8 cellular contexts compared by ENCODE assay signal in the genomic region with DNA sequence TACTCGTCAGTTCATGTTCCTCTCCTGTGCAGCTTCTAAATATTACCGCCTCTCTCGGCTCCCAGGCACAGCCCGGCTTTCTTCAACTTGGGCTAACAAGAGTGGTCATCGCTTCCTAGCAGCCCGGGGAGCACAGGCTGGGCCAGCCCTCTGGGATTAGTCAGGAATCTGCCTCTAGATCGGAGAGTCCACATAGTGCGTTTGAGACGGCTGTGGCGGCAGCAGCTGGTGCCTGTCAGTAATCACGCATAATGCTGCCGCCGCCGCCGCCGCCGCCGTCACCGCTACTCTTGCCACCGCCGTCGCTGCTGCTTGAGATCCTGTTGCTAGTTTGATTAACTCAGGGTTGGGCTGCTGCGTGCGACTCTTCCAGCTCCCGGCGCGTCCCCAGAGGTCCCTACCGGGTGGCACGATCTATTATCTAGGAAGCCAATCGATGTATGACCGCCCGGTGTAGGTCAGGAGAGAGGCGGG. TPM values are rescaled to one million over a fixed set of nuclear protein-coding genes. Genes with fewer than 3 reads are reported as not detected.
DNase-seq lines count a peak whose midpoint lies in the region; FAIRE-seq and TF ChIP-seq lines count a peak whose summit lies in the region.

A gene (minus strand): TSS at position 230 of the 474 bp plus-strand sequence. CDS start 233 bp downstream, outside the sequence.

- peak; percentile 36 for DNase-seq in AG20443 (ENCODE audit: low spot score)
- DNase-seq in NCI-H146 treated with DMSO at 0.1 percent for 48 hours (lab: John Stamatoyannopoulos, UW; ENCODE audit: unreplicated experiment), result peak; percentile 3
- DNase-seq in adipocyte (ENCODE audit: low read depth), result peak; percentile 7
- peak; percentile 77 for DNase-seq in kidney
- DNase-seq in GOT3 (lab: John Stamatoyannopoulos, UW), result no peak
- DNase-seq in OCI-LY7 (ENCODE audit: low spot score), result no peak
- no peak for DNase-seq in pons (ENCODE audit: low spot score)

- no peaks in the 10 kb centered on the region for H4K20me1 ChIP-seq in OCI-LY7 (ENCODE audit: insufficient read depth, low read length)

- intact Hi-C loops in kidney (cut with DNase I) (no loop called here), OCI-LY7 (cut with micrococcal nuclease; ENCODE audit: unreplicated experiment) (no loop called here)

- H3K4me1 ChIP-seq in adipocyte (ENCODE audit: control insufficient read depth, insufficient read depth, low read length) (peaks cover 9% of the 10 kb centered on the region), kidney (ENCODE audit: control insufficient read depth in 1 of 2, insufficient read depth in 1 of 2, low read depth in 1 of 2, low read length in 2 of 2) (no peaks in the 10 kb centered on the region), subcutaneous abdominal adipose tissue (ENCODE audit: control insufficient read depth in 5 of 5, insufficient read depth in 5 of 5, low read length in 5 of 5) (peaks cover 0 to 24% (median 20%) of the 10 kb centered on the region in 5 donors), OCI-LY7 (ENCODE audit: insufficient read depth, low read length, poor library complexity, severe bottlenecking) (no peaks in the 10 kb centered on the region)

- no peak within 1 kb of the TSS for H2AFZ ChIP-seq in OCI-LY7 (ENCODE audit: low read length)

- POLR2A ChIA-PET in OCI-LY7 (lab: Charles Lee), result no interaction called here

- TF ChIP-seq CTCF in kidney (IDR thresholded peaks at IDR 0.05; ENCODE audit: borderline replicate concordance, extremely low read depth, insufficient read depth) (no peak), OCI-LY7 (conservative IDR thresholded peaks at IDR 0.05; ENCODE audit: low read length) (no peak)

- FAIRE-seq in kidney (lab: Jason Lieb, UNC), result no peak

- CTCF ChIA-PET in OCI-LY7 (lab: Charles Lee; ENCODE audit: unreplicated experiment), result no interaction called here

- H3K27me3 ChIP-seq in adipocyte (replicated peaks; ENCODE audit: control insufficient read depth, insufficient read depth, low read length) (peaks cover 67% of the 10 kb centered on the region), subcutaneous abdominal adipose tissue (ENCODE audit: control insufficient read depth in 5 of 5, insufficient read depth in 4 of 5, low read length in 5 of 5) (peaks cover 0 to 8% (median 6%) of the 10 kb centered on the region in 5 donors)

- no peaks in the 10 kb centered on the region for H3K9me3 ChIP-seq in adipocyte (ENCODE audit: control insufficient read depth, low read length)
- no peaks in the 10 kb centered on the region for H3K9me3 ChIP-seq in kidney (ENCODE audit: control insufficient read depth in 1 of 2, low read length in 2 of 2)
- H3K9me3 ChIP-seq in subcutaneous abdominal adipose tissue (ENCODE audit: control insufficient read depth in 5 of 5, low read length in 5 of 5), result no peaks in the 10 kb centered on the region
- no peaks in the 10 kb centered on the region for H3K9me3 ChIP-seq in OCI-LY7 (ENCODE audit: low read length)

- BruUV-seq in OCI-LY7 (replicated peaks; lab: Mats Ljungman, UMichigan), result no TSS peak

- no peaks in the 10 kb centered on the region for H3K9me2 ChIP-seq in OCI-LY7 (ENCODE audit: insufficient read depth, low read length)

- H3K36me3 ChIP-seq in adipocyte (ENCODE audit: control insufficient read depth, insufficient read depth, low read length, severe bottlenecking) (no peaks in the 10 kb centered on the region), kidney (ENCODE audit: control insufficient read depth in 1 of 2, insufficient read depth in 2 of 2, low read length in 2 of 2) (no peaks in the 10 kb centered on the region), subcutaneous abdominal adipose tissue (ENCODE audit: control insufficient read depth in 5 of 5, insufficient read depth in 5 of 5, low read length in 5 of 5) (no peaks in the 10 kb centered on the region), OCI-LY7 (ENCODE audit: insufficient read depth, low read length) (no peaks in the 10 kb centered on the region)

- peak within 1 kb of the TSS; percentile 72 for H3K4me3 ChIP-seq in adipocyte (ENCODE audit: low read length)
- peak within 1 kb of the TSS; percentile 47 for H3K4me3 ChIP-seq in kidney (ENCODE audit: low read length in 2 of 2)
- peak within 1 kb of the TSS; percentile 10 to 64 (median 50) for H3K4me3 ChIP-seq in subcutaneous abdominal adipose tissue (ENCODE audit: low read depth in 1 of 5, low read length in 5 of 5)
- H3K4me3 ChIP-seq in OCI-LY7 (ENCODE audit: low read depth, low read length, poor library complexity, severe bottlenecking), result no peak within 1 kb of the TSS

- no peak within 1 kb of the TSS for H3K27ac ChIP-seq in kidney (ENCODE audit: low read depth in 2 of 2, low read length in 2 of 2)
- H3K27ac ChIP-seq in subcutaneous abdominal adipose tissue (ENCODE audit: low read depth, low read length), result no peak within 1 kb of the TSS
- H3K27ac ChIP-seq in OCI-LY7 (ENCODE audit: low read depth, low read length, poor library complexity, severe bottlenecking), result no peak within 1 kb of the TSS

- no peak within 1 kb of the TSS for H3K4me2 ChIP-seq in OCI-LY7 (ENCODE audit: low read length)

- H3K9ac ChIP-seq in adipocyte (ENCODE audit: low read length) (peak within 1 kb of the TSS; percentile 18), kidney (ENCODE audit: low read length in 2 of 2) (no peak within 1 kb of the TSS), subcutaneous abdominal adipose tissue (ENCODE audit: low read length in 5 of 5) (peak within 1 kb of the TSS in 2 of 5 donors; percentile 12 to 38)

- no peaks in the 10 kb centered on the region for H3K79me2 ChIP-seq in OCI-LY7 (ENCODE audit: insufficient read depth, low read depth, low read length)

RNA-seq across cellular contexts. Expression of the gene that starts here (rescaled TPM):
- 0.44 TPM for total RNA-seq in kidney
- 0.39 TPM for polyA plus RNA-seq in kidney (ENCODE audit: insufficient read depth, low read depth, low replicate concordance)
- total RNA-seq in OCI-LY7 (2014; rRNA removed; shearing (Covaris generic)), result not detected in 2 replicates
- total RNA-seq in OCI-LY7 (2022), result not detected in 2 replicates

Comparison
In these comparisons a context has a peak if more than half of its experiments do, and no peak if none do; other contexts are left out.
1. Peak in DNase-seq and H3K4me3 ChIP-seq in kidney; RNA of the gene not detected or under 1 TPM.
2. DNase-seq: peak in AG20443 (single experiment), NCI-H146 treated with DMSO at 0.1 percent for 48 hours (single experiment) and adipocyte (single experiment); none in GOT3 (single experiment), OCI-LY7 (single experiment) and pons (single experiment).